In genomic region chr5:118253401-118254061, GRCh38 we compare ENCODE assay signal across 11 cellular contexts.
"Had no signal": no experiment of that assay in that cellular context is flagged by ENCODE, and none has a peak within 500 bp of the region (broad histone marks: within the 10 kb centered on the region; RNA-seq: fewer than 3 reads in every experiment).

No MANE protein-coding gene starts in this region.

- DNase-seq: activated effector memory CD4-positive, alpha-beta T cell treated with Interleukin-2 at 50 U/mL for 16 hours; activated T-cell treated with anti-CD3 and anti-CD28 coated beads, Interleukin-2, amount 50 U/mL, for 1 hour; body of pancreas; dermis blood vessel endothelial cell; erythroblast; left ventricle myocardium inferior; transverse colon had no signal

- H2AFZ ChIP-seq: parathyroid adenoma had no signal

- H3K4me1 ChIP-seq: body of pancreas, left ventricle myocardium inferior, parathyroid adenoma, transverse colon had no signal

- H3K27me3 ChIP-seq: body of pancreas, right atrium auricular region, transverse colon had no signal

- H3K4me3 ChIP-seq: body of pancreas, left ventricle myocardium inferior, right atrium auricular region, transverse colon had no signal

- H3K79me2 ChIP-seq: parathyroid adenoma had no signal

- H3K27ac ChIP-seq: body of pancreas, left ventricle myocardium inferior, parathyroid adenoma, right atrium auricular region, transverse colon had no signal

- H3K36me3 ChIP-seq: left ventricle myocardium inferior, right atrium auricular region had no signal

- H3K9me3 ChIP-seq: body of pancreas had no signal

- H3K9ac ChIP-seq: parathyroid adenoma had no signal

- ATAC-seq: activated CD4-positive, CD25-positive, alpha-beta regulatory T cell treated with anti-CD3 and anti-CD28 coated beads, Interleukin-2, amount 50 U/mL, for 24 hours; body of pancreas; stimulated activated effector memory CD8-positive, alpha-beta T cell treated with anti-CD3 and anti-CD28 coated beads, Interleukin-12 subunit alpha, Interleukin-12 subunit beta, amount 100 ng/mL, for 72 hours had no signal
